28 cellular contexts compared by ENCODE assay signal in genomic region chr11:121122328-121122727, GRCh38.
"Had no signal": no experiment of that assay in that cellular context is flagged by ENCODE, and none has a peak within 500 bp of the region (broad histone marks: within the 10 kb centered on the region; RNA-seq: fewer than 3 reads in every experiment).

No MANE protein-coding gene starts in this region.

- H3K27me3 ChIP-seq: colonic mucosa, dorsolateral prefrontal cortex, esophagus muscularis mucosa, esophagus squamous epithelium, foreskin keratinocyte, gastrocnemius medialis, gastroesophageal sphincter, heart left ventricle, heart right ventricle had no signal

- H3K4me3 ChIP-seq: colonic mucosa, coronary artery, dorsolateral prefrontal cortex, esophagus muscularis mucosa, esophagus squamous epithelium, gastrocnemius medialis, gastroesophageal sphincter, heart left ventricle, heart right ventricle had no signal

- DNase-seq: colonic mucosa; cortex of kidney; dermis blood vessel endothelial cell; dorsolateral prefrontal cortex; effector CD4-positive, alpha-beta T cell; effector CD8-positive, alpha-beta T cell; effector memory CD4-positive, alpha-beta T cell; effector memory CD8-positive, alpha-beta T cell; erythroblast; esophagus squamous epithelium; foreskin fibroblast; foreskin keratinocyte; foreskin melanocyte; gastrocnemius medialis; glutamatergic neuron; head of caudate nucleus; heart left ventricle; heart right ventricle had no signal

- FAIRE-seq: colon, endometrium, endothelial cell of umbilical vein, frontal cortex had no signal

- H3K4me3 Mint-ChIP-seq: dendritic cell treated with granulocyte-macrophage colony-stimulating factor and Interleukin-4, amounts not matched to agents 40 ng/mL and 50 ng/mL, for 4 days; effector memory CD8-positive, alpha-beta T cell had no signal

- ATAC-seq: effector memory CD8-positive, alpha-beta T cell; esophagus mucosa; foreskin keratinocyte; gastrocnemius medialis; gastroesophageal sphincter; heart left ventricle; heart right ventricle had no signal

- H3K4me1 ChIP-seq: colonic mucosa, esophagus muscularis mucosa, esophagus squamous epithelium, foreskin keratinocyte, gastrocnemius medialis, gastroesophageal sphincter, heart left ventricle, heart right ventricle had no signal

- H3K27ac ChIP-seq: colonic mucosa, coronary artery, dorsolateral prefrontal cortex, epithelial cell of prostate, esophagus muscularis mucosa, esophagus squamous epithelium, foreskin keratinocyte, gastrocnemius medialis, gastroesophageal sphincter, heart left ventricle, heart right ventricle had no signal

- H3K27ac Mint-ChIP-seq: dendritic cell treated with granulocyte-macrophage colony-stimulating factor and Interleukin-4, amounts not matched to agents 40 ng/mL and 50 ng/mL, for 4 days; effector memory CD8-positive, alpha-beta T cell had no signal

- H3K36me3 ChIP-seq: colonic mucosa, esophagus muscularis mucosa, esophagus squamous epithelium, gastrocnemius medialis, gastroesophageal sphincter, heart left ventricle, heart right ventricle had no signal

- H3K9me3 ChIP-seq: colonic mucosa had no signal
